ENCODE assay signal across 8 cellular contexts in the genomic region with DNA sequence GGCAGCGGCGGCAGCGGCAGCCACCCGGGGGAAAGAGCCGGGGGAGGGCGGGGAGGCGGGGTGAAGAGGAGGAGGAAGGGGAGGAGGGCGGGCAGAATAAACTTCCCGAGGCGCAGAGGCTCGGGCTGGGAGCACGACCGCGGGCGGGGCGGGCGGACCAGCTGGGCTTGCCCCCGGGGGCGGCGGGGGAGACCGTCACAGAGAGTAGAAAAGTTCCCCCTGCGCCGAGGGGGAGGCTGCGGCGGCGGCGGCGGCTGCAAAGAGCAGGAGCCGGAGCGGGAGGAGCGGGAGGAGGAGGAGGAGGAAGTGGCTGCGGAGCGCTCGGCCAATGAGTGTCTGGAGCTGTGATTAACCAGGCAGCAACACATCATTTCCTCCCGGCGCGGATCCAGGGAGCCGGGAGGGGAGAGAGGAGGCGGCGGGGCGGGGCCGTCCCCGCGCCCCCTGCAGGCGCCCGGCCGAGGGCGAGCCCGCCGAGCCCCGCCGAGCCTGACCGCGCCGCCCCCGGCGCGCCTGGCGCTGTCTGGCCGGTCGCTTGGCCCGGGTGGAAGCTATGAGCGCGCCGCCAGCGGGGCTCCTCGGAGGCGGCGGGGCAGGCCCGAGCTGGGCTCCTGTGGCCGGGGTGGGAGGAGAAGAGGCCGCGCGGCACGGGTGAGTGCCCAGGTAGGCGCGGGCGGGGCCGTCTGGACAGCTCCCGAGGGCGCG. TPM values are rescaled to one million over a fixed set of nuclear protein-coding genes. Genes with fewer than 3 reads are reported as not detected.
DNase-seq lines count a peak whose midpoint lies in the region; ATAC-seq and TF ChIP-seq lines count a peak whose summit lies in the region.

A gene (minus strand): TSS at position 265 of the 705 bp plus-strand sequence. CDS start 76,837 bp downstream, outside the sequence.

- peak within 1 kb of the TSS; percentile 89 to 96 for H3K9ac ChIP-seq in liver (ENCODE audit: low read depth in 1 of 2, low read length in 2 of 2)

- TF ChIP-seq RAD21 in liver (IDR thresholded peaks at IDR 0.05), result peak in 1 of 2 donors; percentile 31

- peak within 1 kb of the TSS; percentile 57 to 88 (median 78) for H3K4me3 ChIP-seq in dorsolateral prefrontal cortex
- H3K4me3 ChIP-seq in liver (ENCODE audit: low read depth in 1 of 3, low read length in 3 of 3), result peak within 1 kb of the TSS; percentile 90 to 97 (median 92)

- H3K4me1 ChIP-seq in liver (ENCODE audit: control insufficient read depth in 4 of 4, insufficient read depth in 4 of 4, low read length in 3 of 4), result peaks cover 18 to 67% (median 40%) of the 10 kb centered on the region in 4 donors

- H3K27me3 ChIP-seq in dorsolateral prefrontal cortex (no peaks in the 10 kb centered on the region), liver (ENCODE audit: control insufficient read depth in 4 of 4, insufficient read depth in 4 of 4, low read length in 3 of 4) (no peaks in the 10 kb centered on the region)

- H3K27me3 Mint-ChIP-seq in activated CD4-positive, alpha-beta memory T cell treated with anti-CD3 and anti-CD28 coated beads, Interleukin-2, amount 10 ng/mL, durations not matched to agents 7 days and 5 days, result no peaks in the 10 kb centered on the region

- no peaks in the 10 kb centered on the region for H3K9me3 Mint-ChIP-seq in activated CD4-positive, alpha-beta memory T cell treated with anti-CD3 and anti-CD28 coated beads, Interleukin-2, amount 10 ng/mL, durations not matched to agents 7 days and 5 days

- peak within 1 kb of the TSS; percentile 78 for H3K27ac Mint-ChIP-seq in activated CD4-positive, alpha-beta memory T cell treated with anti-CD3 and anti-CD28 coated beads, Interleukin-2, amount 10 ng/mL, durations not matched to agents 7 days and 5 days

- ATAC-seq in GM19372 (IDR thresholded peaks at IDR 0.05; ENCODE audit: low read depth, unreplicated experiment) (peak; percentile 82), HG03521 (IDR thresholded peaks at IDR 0.05; ENCODE audit: unreplicated experiment) (peak; percentile 75)

- intact Hi-C loops in dorsolateral prefrontal cortex (cut with DNase I), result loop anchor here (2.0 to 10.0 kb wide), 5 partner anchors 37 to 541 kb away; a partner anchor contains a TSS

- WGBS in liver, result under 1% methylated on average over 81 of the region's 82 CpGs

- DNase-seq in C1 segment of cervical spinal cord (lab: John Stamatoyannopoulos, UW), result peak; percentile 54 to 95 (median 92)
- peak; percentile 94 for DNase-seq in NCI-H774 (lab: John Stamatoyannopoulos, UW)
- DNase-seq in activated CD4-positive, alpha-beta memory T cell treated with anti-CD3 and anti-CD28 coated beads, Interleukin-2, amount 10 ng/mL, durations not matched to agents 7 days and 5 days, result peak; percentile 87
- peak; percentile 85 to 96 (median 94) for DNase-seq in dorsolateral prefrontal cortex
- peak; percentile 78 for DNase-seq in stimulated activated CD4-positive, alpha-beta T cell treated with anti-CD3 and anti-CD28 coated beads, Interleukin-4, amount 100 ng/mL, for 1 hour

- no peaks in the 10 kb centered on the region for H3K36me3 ChIP-seq in liver (ENCODE audit: control insufficient read depth in 4 of 4, insufficient read depth in 3 of 4, low read depth in 1 of 4, low read length in 3 of 4)

- H3K4me3 Mint-ChIP-seq in activated CD4-positive, alpha-beta memory T cell treated with anti-CD3 and anti-CD28 coated beads, Interleukin-2, amount 10 ng/mL, durations not matched to agents 7 days and 5 days, result peak within 1 kb of the TSS; percentile 91

- no peaks in the 10 kb centered on the region for H3K9me3 ChIP-seq in liver (ENCODE audit: control insufficient read depth in 4 of 4, low read length in 3 of 4)

- CTCF ChIA-PET in activated CD4-positive, alpha-beta memory T cell treated with anti-CD3 and anti-CD28 coated beads, Interleukin-2, amount 10 ng/mL, durations not matched to agents 7 days and 5 days (lab: Charles Lee), result interaction anchor here (0.6 to 5.5 kb wide), 12 partner anchors 9 to 571 kb away, joined by 3 to 58 read pairs (median 4); no protein-coding TSS in a partner anchor

- H3K4me1 Mint-ChIP-seq in activated CD4-positive, alpha-beta memory T cell treated with anti-CD3 and anti-CD28 coated beads, Interleukin-2, amount 10 ng/mL, durations not matched to agents 7 days and 5 days, result peaks cover 58% of the 10 kb centered on the region

- peaks cover 36% of the 10 kb centered on the region for H3K36me3 Mint-ChIP-seq in activated CD4-positive, alpha-beta memory T cell treated with anti-CD3 and anti-CD28 coated beads, Interleukin-2, amount 10 ng/mL, durations not matched to agents 7 days and 5 days (ENCODE audit: low read depth)

- H3K27ac ChIP-seq in dorsolateral prefrontal cortex, result peak within 1 kb of the TSS in 58 of 59 donors; percentile 59 to 97 (median 93)
- peak within 1 kb of the TSS; percentile 98 for H3K27ac ChIP-seq in liver (ENCODE audit: low read depth in 1 of 2, low read length in 2 of 2)

- POLR2A ChIA-PET in activated CD4-positive, alpha-beta memory T cell treated with anti-CD3 and anti-CD28 coated beads, Interleukin-2, amount 10 ng/mL, durations not matched to agents 7 days and 5 days (lab: Charles Lee), result interaction anchor here (0.6 to 6.9 kb wide), 23 partner anchors 9 to 1836 kb away, joined by 3 to 257 read pairs (median 3); no protein-coding TSS in a partner anchor

- TF ChIP-seq CTCF in dorsolateral prefrontal cortex (IDR thresholded peaks at IDR 0.05 in 54 of 56, conservative IDR thresholded peaks at IDR 0.05 in 2 of 56; ENCODE audit: low read depth in 1 of 56, partially characterized antibody in 56 of 56) (peak in 41 of 56 donors; percentile 8 to 66 (median 36)), liver (IDR thresholded peaks at IDR 0.05; ENCODE audit: low read depth, low read length, missing input control) (peak; percentile 40)

TF ChIP-seq in liver, 16 proteins besides CTCF, POLR2A, EP300 and RAD21 (continues in another document):
- TF ChIP-seq HNF4G (IDR thresholded peaks at IDR 0.05), result no peak
- TF ChIP-seq, protein P1, sequence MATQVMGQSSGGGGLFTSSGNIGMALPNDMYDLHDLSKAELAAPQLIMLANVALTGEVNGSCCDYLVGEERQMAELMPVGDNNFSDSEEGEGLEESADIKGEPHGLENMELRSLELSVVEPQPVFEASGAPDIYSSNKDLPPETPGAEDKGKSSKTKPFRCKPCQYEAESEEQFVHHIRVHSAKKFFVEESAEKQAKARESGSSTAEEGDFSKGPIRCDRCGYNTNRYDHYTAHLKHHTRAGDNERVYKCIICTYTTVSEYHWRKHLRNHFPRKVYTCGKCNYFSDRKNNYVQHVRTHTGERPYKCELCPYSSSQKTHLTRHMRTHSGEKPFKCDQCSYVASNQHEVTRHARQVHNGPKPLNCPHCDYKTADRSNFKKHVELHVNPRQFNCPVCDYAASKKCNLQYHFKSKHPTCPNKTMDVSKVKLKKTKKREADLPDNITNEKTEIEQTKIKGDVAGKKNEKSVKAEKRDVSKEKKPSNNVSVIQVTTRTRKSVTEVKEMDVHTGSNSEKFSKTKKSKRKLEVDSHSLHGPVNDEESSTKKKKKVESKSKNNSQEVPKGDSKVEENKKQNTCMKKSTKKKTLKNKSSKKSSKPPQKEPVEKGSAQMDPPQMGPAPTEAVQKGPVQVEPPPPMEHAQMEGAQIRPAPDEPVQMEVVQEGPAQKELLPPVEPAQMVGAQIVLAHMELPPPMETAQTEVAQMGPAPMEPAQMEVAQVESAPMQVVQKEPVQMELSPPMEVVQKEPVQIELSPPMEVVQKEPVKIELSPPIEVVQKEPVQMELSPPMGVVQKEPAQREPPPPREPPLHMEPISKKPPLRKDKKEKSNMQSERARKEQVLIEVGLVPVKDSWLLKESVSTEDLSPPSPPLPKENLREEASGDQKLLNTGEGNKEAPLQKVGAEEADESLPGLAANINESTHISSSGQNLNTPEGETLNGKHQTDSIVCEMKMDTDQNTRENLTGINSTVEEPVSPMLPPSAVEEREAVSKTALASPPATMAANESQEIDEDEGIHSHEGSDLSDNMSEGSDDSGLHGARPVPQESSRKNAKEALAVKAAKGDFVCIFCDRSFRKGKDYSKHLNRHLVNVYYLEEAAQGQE (IDR thresholded peaks at IDR 0.05), result peak; percentile 32
- TF ChIP-seq HNF4A (conservative IDR thresholded peaks at IDR 0.05), result no peak
- TF ChIP-seq, protein P2, sequence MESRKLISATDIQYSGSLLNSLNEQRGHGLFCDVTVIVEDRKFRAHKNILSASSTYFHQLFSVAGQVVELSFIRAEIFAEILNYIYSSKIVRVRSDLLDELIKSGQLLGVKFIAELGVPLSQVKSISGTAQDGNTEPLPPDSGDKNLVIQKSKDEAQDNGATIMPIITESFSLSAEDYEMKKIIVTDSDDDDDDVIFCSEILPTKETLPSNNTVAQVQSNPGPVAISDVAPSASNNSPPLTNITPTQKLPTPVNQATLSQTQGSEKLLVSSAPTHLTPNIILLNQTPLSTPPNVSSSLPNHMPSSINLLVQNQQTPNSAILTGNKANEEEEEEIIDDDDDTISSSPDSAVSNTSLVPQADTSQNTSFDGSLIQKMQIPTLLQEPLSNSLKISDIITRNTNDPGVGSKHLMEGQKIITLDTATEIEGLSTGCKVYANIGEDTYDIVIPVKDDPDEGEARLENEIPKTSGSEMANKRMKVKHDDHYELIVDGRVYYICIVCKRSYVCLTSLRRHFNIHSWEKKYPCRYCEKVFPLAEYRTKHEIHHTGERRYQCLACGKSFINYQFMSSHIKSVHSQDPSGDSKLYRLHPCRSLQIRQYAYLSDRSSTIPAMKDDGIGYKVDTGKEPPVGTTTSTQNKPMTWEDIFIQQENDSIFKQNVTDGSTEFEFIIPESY (IDR thresholded peaks at IDR 0.05), result no peak
- no peak for TF ChIP-seq YY1 (IDR thresholded peaks at IDR 0.05)
- TF ChIP-seq SP1 (IDR thresholded peaks at IDR 0.05), result peak; percentile 47
- TF ChIP-seq, protein P3, sequence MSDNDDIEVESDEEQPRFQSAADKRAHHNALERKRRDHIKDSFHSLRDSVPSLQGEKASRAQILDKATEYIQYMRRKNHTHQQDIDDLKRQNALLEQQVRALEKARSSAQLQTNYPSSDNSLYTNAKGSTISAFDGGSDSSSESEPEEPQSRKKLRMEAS (IDR thresholded peaks at IDR 0.05), result no peak
- no peak for TF ChIP-seq FOXA1 (IDR thresholded peaks at IDR 0.05)
- TF ChIP-seq NR2F2 (IDR thresholded peaks at IDR 0.05), result no peak
- TF ChIP-seq JUND (IDR thresholded peaks at IDR 0.05), result no peak
- TF ChIP-seq TAF1 (conservative IDR thresholded peaks at IDR 0.05), result no peak
- TF ChIP-seq, protein P4, sequence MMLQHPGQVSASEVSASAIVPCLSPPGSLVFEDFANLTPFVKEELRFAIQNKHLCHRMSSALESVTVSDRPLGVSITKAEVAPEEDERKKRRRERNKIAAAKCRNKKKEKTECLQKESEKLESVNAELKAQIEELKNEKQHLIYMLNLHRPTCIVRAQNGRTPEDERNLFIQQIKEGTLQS (IDR thresholded peaks at IDR 0.05), result no peak
- TF ChIP-seq EGR1 (IDR thresholded peaks at IDR 0.05; ENCODE audit: low read depth in 2 of 2), result no peak
- TF ChIP-seq FOXA2 (IDR thresholded peaks at IDR 0.05), result no peak
- peak in 1 of 2 donors; percentile 3 for TF ChIP-seq RXRA (IDR thresholded peaks at IDR 0.05)

RNA-seq across cellular contexts. Expression of the gene that starts here (rescaled TPM):
- total RNA-seq in activated CD4-positive, alpha-beta memory T cell treated with anti-CD3 and anti-CD28 coated beads, Interleukin-2, amount 10 ng/mL, durations not matched to agents 7 days and 5 days, result 10 to 100 TPM; 24.2 to 27.6 TPM
- total RNA-seq in dorsolateral prefrontal cortex (10 to 100 TPM; 12.1 to 49.9 (median 22.3) TPM), liver (10 to 100 TPM in 1 of 2 donors, 1 to 10 TPM in 1; 9.3 to 20.4 TPM)
- 1 to 10 TPM; 6.2 to 7.7 TPM for polyA plus RNA-seq in liver

Comparison
In these comparisons a context has a peak if more than half of its experiments do, and no peak if none do; other contexts are left out.
1. Peak in every context shown above with its lines: DNase-seq, ATAC-seq, H3K4me3 ChIP-seq and H3K27ac ChIP-seq.